Comparison of ENCODE assay signal across 32 cellular contexts in the genomic region with DNA sequence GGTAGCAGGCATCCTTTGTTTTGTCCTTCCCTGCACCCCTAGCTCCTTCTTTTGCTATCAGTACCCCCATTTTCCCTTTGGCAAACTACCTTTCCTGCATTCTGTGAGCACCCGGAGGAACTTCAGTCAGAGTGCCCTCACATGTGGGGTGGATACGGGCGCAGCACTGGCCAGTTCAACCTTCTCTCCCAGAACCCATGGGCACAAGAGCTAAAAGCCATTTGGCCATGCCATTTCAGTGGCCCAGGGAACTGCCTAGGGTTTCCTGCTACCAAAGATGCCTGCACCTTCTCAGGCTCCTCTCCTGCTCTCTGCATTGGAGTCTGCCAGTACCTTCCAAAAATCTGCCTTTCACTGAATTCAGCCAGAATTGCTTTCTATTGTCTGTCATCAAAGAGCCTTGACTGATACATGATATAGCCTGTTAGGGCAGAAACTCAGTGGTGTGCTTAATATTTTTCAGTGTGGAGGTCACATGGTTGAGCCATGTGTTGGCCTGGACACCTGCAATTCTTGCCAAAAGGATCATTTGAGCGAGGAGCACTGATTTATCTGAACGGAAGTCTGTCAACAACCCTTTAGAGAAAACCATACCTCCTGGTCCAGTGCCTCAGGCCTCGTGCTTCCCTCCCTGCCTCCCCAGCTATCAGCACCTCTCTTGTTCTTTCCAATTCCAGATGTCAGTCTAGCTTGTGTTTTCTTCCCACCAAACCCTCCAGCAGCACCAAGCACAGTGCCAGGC. TPM values are rescaled to one million over a fixed set of nuclear protein-coding genes. Genes with fewer than 3 reads are reported as not detected.
A peak's percentile ranks its signal among the peaks of the same experiment; 100 is the strongest.
DNase-seq lines count a peak whose midpoint lies in the region; ATAC-seq and TF ChIP-seq lines count a peak whose summit lies in the region.
"Had no signal": no experiment of that assay in that cellular context is flagged by ENCODE, and none has a peak within 500 bp of the region (broad histone marks: within the 10 kb centered on the region; RNA-seq: fewer than 3 reads in every experiment).

No MANE protein-coding gene starts in this region.

- ATAC-seq in Right ventricle myocardium inferior (peak; percentile 84), heart right ventricle (peak; percentile 41 to 90 (median 74)), psoas muscle (peak; percentile 27 to 73 (median 62)), GM19035 (IDR thresholded peaks at IDR 0.05; ENCODE audit: unreplicated experiment) (no peak), GM21717 (IDR thresholded peaks at IDR 0.05; ENCODE audit: unreplicated experiment) (no peak)
- ATAC-seq: A549; GM12878; left lung; mucosa of descending colon; stimulated activated naive B cell treated with anti-CD40 and anti-IgM and Interleukin-4, amounts not matched to agents 10 μg/mL and 1 μg/mL and 100 μg/mL, for 72 hours had no signal

- H3K9me2 ChIP-seq in hepatocyte (replicated peaks; ENCODE audit: insufficient read depth) = no peaks in the 10 kb centered on the region

- no peak for DNase-seq in Right ventricle myocardium inferior (ENCODE audit: missing footprints)
- no peak for DNase-seq in cardiac septum (ENCODE audit: low spot score)
- DNase-seq in heart right ventricle = peak in 1 of 2 donors; percentile 53
- DNase-seq in psoas muscle = no peak
- peak in 1 of 2 donors; percentile 52 for DNase-seq in vagina (ENCODE audit: extremely low spot score in 2 of 2)
- DNase-seq in hepatocyte (ENCODE audit: low spot score) = no peak
- DNase-seq: activated CD4-positive, alpha-beta T cell treated with anti-CD3 and anti-CD28 coated beads for 48 hours; activated naive CD8-positive, alpha-beta T cell treated with anti-CD3 and anti-CD28 coated beads, Interleukin-2, amount 10 ng/mL, durations not matched to agents 7 days and 5 days; colonic mucosa; COR-L47; DMS79 treated with DMSO at 0.1 percent for 48 hours; glutamatergic neuron; HFFc6; IMR-90; mucosa of descending colon; NCI-H1105 treated with DMSO at 0.1 percent for 48 hours; NCI-H2081; stimulated activated CD4-positive, alpha-beta T cell treated with anti-CD3 and anti-CD28 coated beads, Interleukin-2, amount 100 ng/mL, for 48 hours; stimulated activated naive B cell treated with anti-CD40 and anti-IgM and Interleukin-4, amounts not matched to agents 10 μg/mL and 1 μg/mL and 100 μg/mL, for 72 hours; trophoblast cell had no signal

- no peaks in the 10 kb centered on the region for H4K20me1 ChIP-seq in hepatocyte (ENCODE audit: insufficient read depth, poor library complexity, severe bottlenecking)

- H3K9me3 ChIP-seq in heart right ventricle = peaks cover 0 to 5% (median 0%) of the 10 kb centered on the region in 11 donors
- H3K9me3 ChIP-seq in psoas muscle = no peaks in the 10 kb centered on the region
- H3K9me3 ChIP-seq in vagina = no peaks in the 10 kb centered on the region
- no peaks in the 10 kb centered on the region for H3K9me3 ChIP-seq in hepatocyte (ENCODE audit: low read depth)
- H3K9me3 ChIP-seq: A549, colonic mucosa, left lung, mucosa of descending colon, SJSA1 had no signal

- no peak overlapping the region for H3K4me2 ChIP-seq in hepatocyte
- H3K4me2 ChIP-seq: A549, smooth muscle cell had no signal

- H3K4me1 ChIP-seq in heart right ventricle (peaks cover 0 to 40% (median 20%) of the 10 kb centered on the region in 9 donors), psoas muscle (peaks cover 33% of the 10 kb centered on the region), vagina (peaks cover 4% of the 10 kb centered on the region), hepatocyte (ENCODE audit: insufficient read depth) (no peaks in the 10 kb centered on the region)
- H3K4me1 ChIP-seq: A549, colonic mucosa, left lung, SJSA1 had no signal

- no peaks in the 10 kb centered on the region for H3K36me3 ChIP-seq in heart right ventricle
- H3K36me3 ChIP-seq in psoas muscle (ENCODE audit: insufficient read depth in 1 of 2, low read depth in 1 of 2) = no peaks in the 10 kb centered on the region
- H3K36me3 ChIP-seq in vagina = no peaks in the 10 kb centered on the region
- no peaks in the 10 kb centered on the region for H3K36me3 ChIP-seq in hepatocyte (replicated peaks; ENCODE audit: insufficient read depth, low read depth)
- H3K36me3 ChIP-seq: colonic mucosa, left lung, SJSA1 had no signal

- intact Hi-C loops in Right ventricle myocardium inferior (cut with DNase I) = loop anchor here (1.0 kb wide), 1 partner anchor 10 kb away; no protein-coding TSS in a partner anchor
- intact Hi-C loops in cardiac septum (cut with DNase I) = no loop called here
- intact Hi-C loops in heart right ventricle (cut with DNase I) = no loop called here
- intact Hi-C loops in psoas muscle (cut with DNase I) = no loop called here
- intact Hi-C loops in vagina (cut with DNase I) = no loop called here

- H3K27ac ChIP-seq in heart right ventricle (peak overlapping the region; percentile 56 to 83 (median 76)), psoas muscle (peak overlapping the region; percentile 73), vagina (peak overlapping the region; percentile 54), hepatocyte (no peak overlapping the region)
- H3K27ac ChIP-seq: A549, colonic mucosa, HL-60, left lung, SJSA1 had no signal

- H3K79me2 ChIP-seq in hepatocyte = no peaks in the 10 kb centered on the region

- H3K27me3 ChIP-seq in heart right ventricle (no peaks in the 10 kb centered on the region), psoas muscle (ENCODE audit: insufficient read depth in 3 of 3, low read length in 2 of 3) (no peaks in the 10 kb centered on the region), vagina (no peaks in the 10 kb centered on the region), hepatocyte (no peaks in the 10 kb centered on the region)
- H3K27me3 ChIP-seq: colonic mucosa, left lung, SJSA1 had no signal

- H3K4me3 ChIP-seq in heart right ventricle (no peak overlapping the region), psoas muscle (no peak overlapping the region), vagina (no peak overlapping the region), hepatocyte (no peak overlapping the region)
- H3K4me3 ChIP-seq: A549, colonic mucosa, GM12878, left lung, mucosa of descending colon, SJSA1, smooth muscle cell had no signal

- no peak for TF ChIP-seq POLR2A in vagina (IDR thresholded peaks at IDR 0.05)

- H2AFZ ChIP-seq in hepatocyte = no peak overlapping the region

- WGBS in heart right ventricle, 2 donors = 43 to 55% methylated on average over 6 of the region's 6 CpGs
- 36 to 58% (median 50%) methylated on average over 6 of the region's 6 CpGs for WGBS in psoas muscle, 3 donors
- 84% methylated on average over 6 of the region's 6 CpGs for WGBS in hepatocyte (ENCODE audit: low lambda C conversion rate, missing lambda C conversion rate)

- TF ChIP-seq CTCF in heart right ventricle (IDR thresholded peaks at IDR 0.05) = no peak
- TF ChIP-seq CTCF in psoas muscle (IDR thresholded peaks at IDR 0.05) = no peak
- TF ChIP-seq CTCF in vagina (IDR thresholded peaks at IDR 0.05) = no peak
- TF ChIP-seq CTCF in hepatocyte (IDR thresholded peaks at IDR 0.05; ENCODE audit: poor library complexity) = no peak

RNA-seq across cellular contexts. Expression of a gene that starts 27.0 kb away (rescaled TPM):
- 440 TPM for total RNA-seq in Right ventricle myocardium inferior
- total RNA-seq in cardiac septum = 505 TPM
- total RNA-seq in heart right ventricle = 100 to 1,000 TPM; 390 to 998 (median 624) TPM
- 1,000 to 10,000 TPM in 1 of 2 donors, 100 to 1,000 TPM in 1; 332 to 2,035 TPM for polyA plus RNA-seq in heart right ventricle
- total RNA-seq in psoas muscle = 100 to 1,000 TPM; 157 to 276 (median 212) TPM
- polyA plus RNA-seq in psoas muscle = 100 to 1,000 TPM in 1 of 3 donors, 10 to 100 TPM in 2; 37.0 to 188 (median 50.4) TPM
- total RNA-seq in vagina = not detected
- total RNA-seq in hepatocyte = not detected in 2 replicates
- not detected in 2 replicates for polyA plus RNA-seq in hepatocyte
- total RNA-seq: activated naive CD8-positive, alpha-beta T cell treated with anti-CD3 and anti-CD28 coated beads, Interleukin-2, amount 10 ng/mL, durations not matched to agents 7 days and 5 days; fibroblast of lung; GM12878; HFFc6; IMR-90; M059J; SJSA1; smooth muscle cell had no signal
- polyA plus RNA-seq: A549, BJ, fibroblast of lung, GM12878, IMR-90, neural cell, smooth muscle cell had no signal

RNA-seq across cellular contexts. Expression of a gene that starts 43.5 kb away (rescaled TPM):
- total RNA-seq in Right ventricle myocardium inferior (0.41 TPM), cardiac septum (1.1 TPM), heart right ventricle (1 to 10 TPM in 2 of 10 donors, under 1 TPM in 6, not detected in 2; 0.16 to 1.2 (median 0.62) TPM), psoas muscle (1 to 10 TPM in 1 of 4 donors, under 1 TPM in 3; 0.47 to 1.1 (median 0.62) TPM), vagina (1.2 TPM), hepatocyte (0.63 TPM in 1 of 2 replicates, not detected in the other)
- polyA plus RNA-seq in heart right ventricle (under 1 TPM; 0.44 to 0.52 TPM), psoas muscle (1 to 10 TPM in 1 of 3 donors, under 1 TPM in 2; 0.30 to 1.2 (median 0.66) TPM), hepatocyte (2.1 TPM in 1 of 2 replicates, not detected in the other)
- total RNA-seq: smooth muscle cell had no signal
- polyA plus RNA-seq: smooth muscle cell had no signal

RNA-seq across cellular contexts. Expression of a gene that starts 44.2 kb away (rescaled TPM):
- not detected for total RNA-seq in Right ventricle myocardium inferior
- 0.57 TPM for total RNA-seq in cardiac septum
- total RNA-seq in heart right ventricle = 1 to 10 TPM in 3 of 10 donors, under 1 TPM in 7; 0.26 to 1.6 (median 0.85) TPM
- 1 to 10 TPM in 1 of 2 donors, under 1 TPM in 1; 0.51 to 8.3 TPM for polyA plus RNA-seq in heart right ventricle
- 100 to 1,000 TPM; 241 to 923 (median 381) TPM for total RNA-seq in psoas muscle
- polyA plus RNA-seq in psoas muscle = 100 to 1,000 TPM; 306 to 822 (median 392) TPM
- not detected for total RNA-seq in vagina
- not detected in 2 replicates for total RNA-seq in hepatocyte
- not detected in 2 replicates for polyA plus RNA-seq in hepatocyte
- total RNA-seq: activated naive CD8-positive, alpha-beta T cell treated with anti-CD3 and anti-CD28 coated beads, Interleukin-2, amount 10 ng/mL, durations not matched to agents 7 days and 5 days; colonic mucosa; fibroblast of lung; GM12878; HFFc6; IMR-90; left lung; M059J; mucosa of descending colon; SJSA1; smooth muscle cell had no signal
- polyA plus RNA-seq: A549, BJ, fibroblast of lung, GM12878, IMR-90, neural cell, smooth muscle cell had no signal

Comparison
In these comparisons a context has a peak if more than half of its experiments do, and no peak if none do; other contexts are left out.
1. ATAC-seq: peak in Right ventricle myocardium inferior (single experiment), heart right ventricle (8 of 8) and psoas muscle (4 of 4); none in GM19035 (single experiment) and GM21717 (single experiment).
2. RNA of a gene that starts 27.0 kb away (total RNA-seq): 390 to 998 TPM in heart right ventricle, 505 TPM in cardiac septum (single experiment), 440 TPM in Right ventricle myocardium inferior (single experiment) and 157 to 276 TPM in psoas muscle; not detected in vagina (single experiment) and not detected in hepatocyte; every median in the first group is over 100 times any median in the second.
3. RNA of a gene that starts 44.2 kb away (total RNA-seq): 241 to 923 TPM in psoas muscle; 0.26 to 1.6 TPM in heart right ventricle, 0.57 TPM in cardiac septum (single experiment), not detected in Right ventricle myocardium inferior (single experiment), not detected in vagina (single experiment) and not detected in hepatocyte; every median in the first group is over 10 times any median in the second.